Comparison of ENCODE assay signal across 2 cellular contexts in the genomic region with DNA sequence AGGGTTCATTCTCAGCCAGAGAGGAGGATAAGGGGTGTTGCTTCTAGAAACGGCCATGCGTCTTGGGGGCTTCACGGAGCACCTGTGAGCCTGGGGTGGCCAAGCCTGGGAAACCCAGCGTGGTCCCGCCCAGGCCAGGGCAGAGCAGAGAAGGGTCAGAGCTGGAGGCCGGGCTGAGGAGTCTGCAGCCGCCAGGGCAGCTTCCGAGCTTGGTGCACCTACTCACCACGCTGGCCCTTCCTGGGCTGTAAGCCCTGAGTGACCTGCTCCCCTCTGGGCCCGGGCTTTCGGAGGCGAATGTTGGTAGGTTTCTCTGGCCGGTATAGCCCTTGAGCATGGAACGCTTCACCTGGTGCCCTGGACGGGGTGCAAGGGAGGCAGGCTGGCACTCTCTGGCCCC.
TF ChIP-seq lines count a peak whose summit lies in the region.

No MANE protein-coding gene starts in this region.

TF ChIP-seq in HepG2, 621 proteins besides CTCF, POLR2A, EP300 and RAD21 (continued from another document):
- TF ChIP-seq, protein P1, sequence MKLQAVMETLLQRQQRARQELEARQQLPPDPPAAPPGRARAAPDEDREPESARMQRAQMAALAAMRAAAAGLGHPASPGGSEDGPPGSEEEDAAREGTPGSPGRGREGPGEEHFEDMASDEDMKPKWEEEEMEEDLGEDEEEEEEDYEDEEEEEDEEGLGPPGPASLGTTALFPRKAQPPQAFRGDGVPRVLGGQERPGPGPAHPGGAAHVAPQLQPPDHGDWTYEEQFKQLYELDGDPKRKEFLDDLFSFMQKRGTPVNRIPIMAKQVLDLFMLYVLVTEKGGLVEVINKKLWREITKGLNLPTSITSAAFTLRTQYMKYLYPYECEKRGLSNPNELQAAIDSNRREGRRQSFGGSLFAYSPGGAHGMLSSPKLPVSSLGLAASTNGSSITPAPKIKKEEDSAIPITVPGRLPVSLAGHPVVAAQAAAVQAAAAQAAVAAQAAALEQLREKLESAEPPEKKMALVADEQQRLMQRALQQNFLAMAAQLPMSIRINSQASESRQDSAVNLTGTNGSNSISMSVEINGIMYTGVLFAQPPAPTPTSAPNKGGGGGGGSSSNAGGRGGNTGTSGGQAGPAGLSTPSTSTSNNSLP (IDR thresholded peaks at IDR 0.05; ENCODE audit: low read depth, low read length): no peak
- TF ChIP-seq RFXANK (CRISPR knock-in tag; IDR thresholded peaks at IDR 0.05) (no peak), CBFB (CRISPR knock-in tag; IDR thresholded peaks at IDR 0.05) (no peak), ZNF446 (CRISPR knock-in tag; IDR thresholded peaks at IDR 0.05) (0 out of 2 replicates have a peak, but pooled peaks have one; percentile 38), ADNP (CRISPR knock-in tag; IDR thresholded peaks at IDR 0.05) (no peak), KDM6A (CRISPR knock-in tag; IDR thresholded peaks at IDR 0.05; ENCODE audit: low read depth) (no peak), HOMEZ (CRISPR knock-in tag; IDR thresholded peaks at IDR 0.05; ENCODE audit: low read depth) (no peak), ZNF143 (CRISPR knock-in tag; IDR thresholded peaks at IDR 0.05) (no peak), ZNF260 (CRISPR knock-in tag; IDR thresholded peaks at IDR 0.05; ENCODE audit: borderline replicate concordance, low read depth) (no peak)

TF ChIP-seq in SK-N-SH, 30 proteins besides CTCF, POLR2A, EP300 and RAD21 (continued from another document):
- TF ChIP-seq FOXM1 (IDR thresholded peaks at IDR 0.05; ENCODE audit: low read depth) (no peak), GATA2 (CRISPR knock-in tag; IDR thresholded peaks at IDR 0.05) (no peak), JUND (IDR thresholded peaks at IDR 0.05) (no peak), RFX5 (IDR thresholded peaks at IDR 0.05; ENCODE audit: low read length) (no peak), MXI1 (IDR thresholded peaks at IDR 0.05; ENCODE audit: low read depth, low read length) (no peak), USF1 (IDR thresholded peaks at IDR 0.05; ENCODE audit: borderline replicate concordance, low read depth) (no peak), CHD2 (IDR thresholded peaks at IDR 0.05; ENCODE audit: low read length, partially characterized antibody) (no peak), TAF1 (IDR thresholded peaks at IDR 0.05; ENCODE audit: borderline replicate concordance, low read depth, low read length) (no peak), POLR2AphosphoS5 (IDR thresholded peaks at IDR 0.05; ENCODE audit: low read depth, low read length) (no peak), GABPA (IDR thresholded peaks at IDR 0.05; ENCODE audit: low read depth) (no peak)
- TF ChIP-seq, protein P2, sequence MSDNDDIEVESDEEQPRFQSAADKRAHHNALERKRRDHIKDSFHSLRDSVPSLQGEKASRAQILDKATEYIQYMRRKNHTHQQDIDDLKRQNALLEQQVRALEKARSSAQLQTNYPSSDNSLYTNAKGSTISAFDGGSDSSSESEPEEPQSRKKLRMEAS (IDR thresholded peaks at IDR 0.05; ENCODE audit: low read depth): no peak
- TF ChIP-seq, protein P3, sequence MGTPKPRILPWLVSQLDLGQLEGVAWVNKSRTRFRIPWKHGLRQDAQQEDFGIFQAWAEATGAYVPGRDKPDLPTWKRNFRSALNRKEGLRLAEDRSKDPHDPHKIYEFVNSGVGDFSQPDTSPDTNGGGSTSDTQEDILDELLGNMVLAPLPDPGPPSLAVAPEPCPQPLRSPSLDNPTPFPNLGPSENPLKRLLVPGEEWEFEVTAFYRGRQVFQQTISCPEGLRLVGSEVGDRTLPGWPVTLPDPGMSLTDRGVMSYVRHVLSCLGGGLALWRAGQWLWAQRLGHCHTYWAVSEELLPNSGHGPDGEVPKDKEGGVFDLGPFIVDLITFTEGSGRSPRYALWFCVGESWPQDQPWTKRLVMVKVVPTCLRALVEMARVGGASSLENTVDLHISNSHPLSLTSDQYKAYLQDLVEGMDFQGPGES (IDR thresholded peaks at IDR 0.05; ENCODE audit: low read depth, low read length): no peak
TF ChIP-seq in SK-N-SH: peak in this region for 0.
